In the genomic region with DNA sequence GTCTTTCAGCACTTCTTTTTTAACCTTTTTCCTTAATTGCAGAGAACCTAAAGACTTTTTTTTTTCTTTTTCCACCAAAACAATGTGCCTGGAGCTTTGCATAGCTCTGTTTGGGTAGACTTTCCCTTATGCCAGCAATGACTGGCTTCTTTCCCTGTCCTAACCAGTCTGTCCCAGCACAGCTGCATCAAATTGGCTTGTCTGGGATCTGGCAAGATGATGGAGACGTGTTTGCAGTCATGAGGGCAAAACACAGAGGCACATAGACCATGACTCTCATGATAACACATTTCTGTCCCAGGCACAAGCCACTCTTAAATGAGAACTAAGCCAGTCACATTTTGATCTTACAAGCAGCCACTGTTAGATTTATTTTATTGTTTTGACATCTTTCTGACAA, we compare ENCODE assay signal across 28 cellular contexts. TPM values are rescaled to one million over a fixed set of nuclear protein-coding genes. Genes with fewer than 3 reads are reported as not detected.
"Had no signal": no experiment of that assay in that cellular context is flagged by ENCODE, and none has a peak within 500 bp of the region (broad histone marks: within the 10 kb centered on the region; RNA-seq: fewer than 3 reads in every experiment).

No MANE protein-coding gene starts in this region.

- H3K27ac Mint-ChIP-seq: activated naive CD4-positive, alpha-beta T cell treated with anti-CD3 and anti-CD28 coated beads for 36 hours; activated naive CD8-positive, alpha-beta T cell treated with anti-CD3 and anti-CD28 coated beads for 36 hours; activated T-helper 1 cell treated with anti-CD3 and anti-CD28 coated beads, Interleukin-12 subunit alpha, Interleukin-12 subunit beta, Interleukin-2, Interleukin-4 antibody, amounts not matched to agents 30 ng/mL and 10 ng/mL and 1 ng/mL, durations not matched to agents 14 hours and 24 hours and 36 hours; brain; endodermal cell; natural killer cell; neural progenitor cell; stimulated activated naive B cell treated with anti-CD40 and anti-IgM and Interleukin-4, amounts not matched to agents 10 μg/mL and 1 μg/mL and 100 μg/mL, for 72 hours; T-helper 17 cell had no signal

- H3K27me3 ChIP-seq: ascending aorta, cardiac muscle cell, neural progenitor cell, tibial nerve had no signal

- H3K4me3 Mint-ChIP-seq: activated naive CD4-positive, alpha-beta T cell treated with anti-CD3 and anti-CD28 coated beads for 36 hours; activated naive CD8-positive, alpha-beta T cell treated with anti-CD3 and anti-CD28 coated beads for 36 hours; activated T-helper 1 cell treated with anti-CD3 and anti-CD28 coated beads, Interleukin-12 subunit alpha, Interleukin-12 subunit beta, Interleukin-2, Interleukin-4 antibody, amounts not matched to agents 30 ng/mL and 10 ng/mL and 1 ng/mL, durations not matched to agents 14 hours and 24 hours and 36 hours; brain; endodermal cell; natural killer cell; neural progenitor cell; stimulated activated naive B cell treated with anti-CD40 and anti-IgM and Interleukin-4, amounts not matched to agents 10 μg/mL and 1 μg/mL and 100 μg/mL, for 72 hours; T-helper 17 cell had no signal

- H3K4me1 ChIP-seq: adrenal gland, neural progenitor cell, stomach, tibial nerve had no signal

- H3K4me3 ChIP-seq: adrenal gland, ascending aorta, cardiac muscle cell, neural progenitor cell, stomach, tibial nerve had no signal

- H3K4me2 ChIP-seq: neural progenitor cell had no signal

- DNase-seq: activated CD4-positive, alpha-beta T cell treated with anti-CD3 and anti-CD28 coated beads for 48 hours; activated CD4-positive, alpha-beta T cell treated with anti-CD3 and anti-CD28 coated beads, Interleukin-2, amount 50 U/mL, for 48 hours; activated CD8-positive, alpha-beta memory T cell treated with anti-CD3 and anti-CD28 coated beads for 24 hours; activated effector memory CD4-positive, alpha-beta T cell treated with anti-CD3 and anti-CD28 coated beads, Interleukin-2, amount 50 U/mL, for 16 hours; activated naive CD4-positive, alpha-beta T cell treated with anti-CD3 and anti-CD28 coated beads for 36 hours; activated naive CD8-positive, alpha-beta T cell treated with anti-CD3 and anti-CD28 coated beads for 36 hours; adrenal gland; endodermal cell; foreskin fibroblast; natural killer cell; occipital lobe; stimulated activated CD4-positive, alpha-beta T cell treated with anti-CD3 and anti-CD28 coated beads, Interleukin-15, amount 100 ng/mL, for 24 hours; stimulated activated CD4-positive, alpha-beta T cell treated with anti-CD3 and anti-CD28 coated beads, Interleukin-2, amount 100 ng/mL, for 24 hours; stimulated activated naive B cell treated with anti-CD40 and anti-IgM and Interleukin-4, amounts not matched to agents 10 μg/mL and 1 μg/mL and 100 μg/mL, for 72 hours; stomach; T-helper 17 cell; T1000; WERI-Rb-1 had no signal

- ATAC-seq: activated CD4-positive, CD25-positive, alpha-beta regulatory T cell treated with anti-CD3 and anti-CD28 coated beads, Interleukin-2, amount 50 U/mL, for 24 hours; esophagus mucosa; natural killer cell; SK-N-SH treated with all-trans-retinoic acid at 6 μM for 48 hours; stimulated activated naive B cell treated with anti-CD40 and anti-IgM and Interleukin-4, amounts not matched to agents 10 μg/mL and 1 μg/mL and 100 μg/mL, for 72 hours; T-helper 17 cell had no signal

- H2AFZ ChIP-seq: neural progenitor cell had no signal

- H3K9me3 ChIP-seq: adrenal gland, ascending aorta, stomach, tibial nerve had no signal

- H3K36me3 ChIP-seq: adrenal gland, ascending aorta, cardiac muscle cell, neural progenitor cell, stomach, tibial nerve, WERI-Rb-1 had no signal

- H3K9me3 Mint-ChIP-seq: activated naive CD4-positive, alpha-beta T cell treated with anti-CD3 and anti-CD28 coated beads for 36 hours; activated naive CD8-positive, alpha-beta T cell treated with anti-CD3 and anti-CD28 coated beads for 36 hours; activated T-helper 1 cell treated with anti-CD3 and anti-CD28 coated beads, Interleukin-12 subunit alpha, Interleukin-12 subunit beta, Interleukin-2, Interleukin-4 antibody, amounts not matched to agents 30 ng/mL and 10 ng/mL and 1 ng/mL, durations not matched to agents 14 hours and 24 hours and 36 hours; natural killer cell; stimulated activated naive B cell treated with anti-CD40 and anti-IgM and Interleukin-4, amounts not matched to agents 10 μg/mL and 1 μg/mL and 100 μg/mL, for 72 hours had no signal

- H3K4me1 Mint-ChIP-seq: activated naive CD8-positive, alpha-beta T cell treated with anti-CD3 and anti-CD28 coated beads for 36 hours; brain; endodermal cell; natural killer cell; stimulated activated naive B cell treated with anti-CD40 and anti-IgM and Interleukin-4, amounts not matched to agents 10 μg/mL and 1 μg/mL and 100 μg/mL, for 72 hours had no signal

- H3K27ac ChIP-seq: adrenal gland, cardiac muscle cell, neural progenitor cell, stomach, tibial nerve, WERI-Rb-1 had no signal

- H3K36me3 Mint-ChIP-seq: activated naive CD8-positive, alpha-beta T cell treated with anti-CD3 and anti-CD28 coated beads for 36 hours; brain; natural killer cell; neural progenitor cell; stimulated activated naive B cell treated with anti-CD40 and anti-IgM and Interleukin-4, amounts not matched to agents 10 μg/mL and 1 μg/mL and 100 μg/mL, for 72 hours had no signal

- H3K9ac ChIP-seq: neural progenitor cell had no signal

RNA-seq across cellular contexts. Expression of a gene that starts 16.5 kb away (rescaled TPM):
- total RNA-seq: activated naive CD4-positive, alpha-beta T cell treated with anti-CD3 and anti-CD28 coated beads for 36 hours; activated naive CD8-positive, alpha-beta T cell treated with anti-CD3 and anti-CD28 coated beads for 36 hours; activated T-helper 1 cell treated with anti-CD3 and anti-CD28 coated beads, Interleukin-12 subunit alpha, Interleukin-12 subunit beta, Interleukin-2, Interleukin-4 antibody, amounts not matched to agents 30 ng/mL and 10 ng/mL and 1 ng/mL, durations not matched to agents 14 hours and 24 hours and 36 hours; renal cortical epithelial cell had no signal
